ENCODE assay signal across 11 cellular contexts in the genomic region with DNA sequence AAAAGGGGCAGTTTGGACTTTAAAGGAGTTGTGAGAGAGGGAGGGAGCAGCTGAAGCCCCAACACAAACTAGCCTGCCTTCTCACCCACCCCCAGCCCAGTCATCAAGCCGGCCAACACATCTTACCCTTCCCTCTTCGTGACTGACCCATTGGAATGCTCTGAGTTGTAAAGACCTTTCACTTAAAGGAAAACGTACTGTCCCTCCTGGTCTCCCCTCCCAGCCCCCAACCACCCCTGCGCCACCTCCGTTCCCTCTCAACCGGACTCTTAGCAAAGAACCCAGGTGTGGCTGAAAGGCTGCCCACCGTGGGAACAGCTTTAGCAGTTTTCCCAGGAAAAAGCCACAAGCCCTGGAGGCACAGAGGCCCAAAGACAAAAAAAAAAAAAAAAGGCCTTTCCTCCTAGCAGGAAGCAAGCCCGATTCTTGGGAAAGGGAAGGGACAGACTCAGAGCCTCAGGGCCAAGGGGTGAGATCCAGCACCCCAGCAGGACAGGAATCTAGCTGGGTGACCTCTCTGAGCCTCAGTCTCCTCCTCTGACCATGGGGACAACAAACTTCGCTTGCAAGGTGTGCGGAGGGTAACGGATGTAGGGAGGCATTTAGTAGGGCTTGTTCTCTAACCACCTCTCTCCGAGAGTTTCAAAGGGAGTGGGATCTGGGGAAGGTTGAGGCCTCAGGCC. TPM values are rescaled to one million over a fixed set of nuclear protein-coding genes. Genes with fewer than 3 reads are reported as not detected.
DNase-seq lines count a peak whose midpoint lies in the region; ATAC-seq and TF ChIP-seq lines count a peak whose summit lies in the region.
"Had no signal": no experiment of that assay in that cellular context is flagged by ENCODE, and none has a peak within 500 bp of the region (broad histone marks: within the 10 kb centered on the region; RNA-seq: fewer than 3 reads in every experiment).

No MANE protein-coding gene starts in this region.

- H3K36me3 ChIP-seq in SJSA1 (no peaks in the 10 kb centered on the region), neuronal stem cell (replicated peaks in 1 of 2; ENCODE audit: control insufficient read depth in 2 of 2, insufficient read depth in 2 of 2, low read length in 2 of 2) (no peaks in the 10 kb centered on the region)

- peak overlapping the region; percentile 91 for H2AFZ ChIP-seq in neuronal stem cell (ENCODE audit: low read length)

- no peaks in the 10 kb centered on the region for H3K9me3 ChIP-seq in SJSA1 (replicated peaks)
- H3K9me3 ChIP-seq in neuronal stem cell (replicated peaks in 1 of 2; ENCODE audit: control insufficient read depth in 2 of 2, insufficient read depth in 1 of 2, low read depth in 1 of 2, low read length in 2 of 2): no peaks in the 10 kb centered on the region

- peak overlapping the region; percentile 82 for H2AK5ac ChIP-seq in neuronal stem cell (ENCODE audit: low read depth, low read length)

- H3K14ac ChIP-seq in neuronal stem cell (ENCODE audit: low read length): no peak overlapping the region

- H3K4me3 Mint-ChIP-seq in CD14-positive monocyte: peak overlapping the region in 1 of 2 donors; percentile 75
- no peak overlapping the region for H3K4me3 Mint-ChIP-seq in Calu3 (ENCODE audit: low read depth, unreplicated experiment)

- DNase-seq in CD14-positive monocyte (ENCODE audit: low spot score) (peak; percentile 30), SJSA1 (ENCODE audit: low read depth in 1 of 2, low spot score in 2 of 2) (no peak), fibroblast of mammary gland (ENCODE audit: low read depth) (no peak), neuronal stem cell (ENCODE audit: low spot score) (no peak), Calu3 (no peak), NOMO-1 (lab: John Stamatoyannopoulos, UW; ENCODE audit: unreplicated experiment in 2 of 2) (no peak)
- DNase-seq: activated gamma-delta T cell, GF-D8 had no signal

- H3K27me3 Mint-ChIP-seq in CD14-positive monocyte (ENCODE audit: low read depth in 3 of 3): peaks cover 57 to 65% (median 59%) of the 10 kb centered on the region in 3 donors
- H3K27me3 Mint-ChIP-seq in Calu3 (ENCODE audit: unreplicated experiment): peaks cover 83% of the 10 kb centered on the region

- H3K4me1 Mint-ChIP-seq in CD14-positive monocyte: peaks cover 12% of the 10 kb centered on the region
- H3K4me1 Mint-ChIP-seq in Calu3 (ENCODE audit: low read depth, unreplicated experiment): peaks cover 10% of the 10 kb centered on the region

- H3K36me3 Mint-ChIP-seq in CD14-positive monocyte: peaks cover 0 to 1% of the 10 kb centered on the region in 2 donors
- no peaks in the 10 kb centered on the region for H3K36me3 Mint-ChIP-seq in Calu3 (ENCODE audit: insufficient read depth, unreplicated experiment)

- H3K4ac ChIP-seq in neuronal stem cell (ENCODE audit: low read length): no peak overlapping the region

- no peak overlapping the region for H2BK5ac ChIP-seq in neuronal stem cell (ENCODE audit: low read length)

- no peak overlapping the region for H3K27ac ChIP-seq in SJSA1
- H3K27ac ChIP-seq in neuronal stem cell (replicated peaks; ENCODE audit: low read length): no peak overlapping the region
- H3K27ac ChIP-seq: KMS-11 had no signal

- intact Hi-C loops in CD14-positive monocyte (cut with micrococcal nuclease): no loop called here
- intact Hi-C loops in Calu3 (cut with micrococcal nuclease; ENCODE audit: unreplicated experiment): no loop called here

- peak overlapping the region; percentile 45 for H3K18ac ChIP-seq in neuronal stem cell (ENCODE audit: low read length)

- H3K9me3 Mint-ChIP-seq in CD14-positive monocyte (peaks cover 0 to 9% (median 0%) of the 10 kb centered on the region in 7 donors), Calu3 (ENCODE audit: low read depth, unreplicated experiment) (no peaks in the 10 kb centered on the region)

- H2BK12ac ChIP-seq in neuronal stem cell (ENCODE audit: low read length): no peak overlapping the region

- H3K79me1 ChIP-seq in neuronal stem cell (ENCODE audit: low read depth, low read length): no peaks in the 10 kb centered on the region

- CTCF ChIA-PET in Calu3 (lab: Charles Lee): interaction anchor here (0.6 to 0.7 kb wide), 4 partner anchors 135 to 451 kb away, joined by 3 to 6 read pairs (median 4); no protein-coding TSS in a partner anchor

- WGBS in neuronal stem cell (ENCODE audit: extremely low coverage in 2 of 2, insufficient read length in 2 of 2, insufficient replicate concordance in 1 of 2), 2 donors: no CpG with 5 or more reads among the region's 12 CpGs

- peaks cover 32% of the 10 kb centered on the region for H3K27me3 ChIP-seq in SJSA1 (replicated peaks)
- peaks cover 0 to 78% (median 20%) of the 10 kb centered on the region in 3 experiments for H3K27me3 ChIP-seq in neuronal stem cell (ENCODE audit: control insufficient read depth in 3 of 3, insufficient read depth in 3 of 3, low read depth in 1 of 3, low read length in 3 of 3)

- H3K9ac ChIP-seq in neuronal stem cell (ENCODE audit: low read depth, low read length, poor library complexity): no peak overlapping the region
- H3K9ac ChIP-seq: KMS-11 had no signal

- H3K4me3 ChIP-seq in SJSA1: peak overlapping the region; percentile 47; the same call in 1 of the 2 replicates
- H3K4me3 ChIP-seq in fibroblast of mammary gland (ENCODE audit: control insufficient read depth, low read depth, low read length): peak overlapping the region; percentile 59
- peak overlapping the region in 1 of 2 donors; percentile 36 for H3K4me3 ChIP-seq in neuronal stem cell (ENCODE audit: low read length in 2 of 2)

- no TSS peak for BruUV-seq in Calu3 (replicated peaks; lab: Mats Ljungman, UMichigan)

- H3K23ac ChIP-seq in neuronal stem cell (ENCODE audit: low read depth, low read length, poor library complexity): peak overlapping the region; percentile 13

- no peak overlapping the region for H2BK15ac ChIP-seq in neuronal stem cell (ENCODE audit: low read length)

- no peak for ATAC-seq in GM18867 (IDR thresholded peaks at IDR 0.05; ENCODE audit: unreplicated experiment)
- ATAC-seq in HG03025 (IDR thresholded peaks at IDR 0.05; ENCODE audit: low FRiP score, unreplicated experiment): no peak

- H4K91ac ChIP-seq in neuronal stem cell (ENCODE audit: low read depth, low read length, poor library complexity): no peak overlapping the region

- peak overlapping the region; percentile 86 for H3K4me2 ChIP-seq in neuronal stem cell (ENCODE audit: insufficient read depth, low read length, poor library complexity, severe bottlenecking)
- H3K4me2 ChIP-seq: KMS-11 had no signal

- TF ChIP-seq CTCF in CD14-positive monocyte (IDR thresholded peaks at IDR 0.05) (no peak), fibroblast of mammary gland (conservative IDR thresholded peaks at IDR 0.05; ENCODE audit: control insufficient read depth, insufficient read depth, low read depth, low read length) (no peak), Calu3 (IDR thresholded peaks at IDR 0.05; ENCODE audit: unreplicated experiment) (no peak)

- H3K27ac Mint-ChIP-seq in CD14-positive monocyte (no peak overlapping the region), Calu3 (ENCODE audit: unreplicated experiment) (no peak overlapping the region)

- H3K4me1 ChIP-seq in SJSA1 (replicated peaks) (peaks cover 8% of the 10 kb centered on the region), neuronal stem cell (ENCODE audit: control insufficient read depth in 2 of 2, insufficient read depth in 1 of 2, low read depth in 1 of 2, low read length in 2 of 2) (peaks cover 0 to 6% of the 10 kb centered on the region in 2 donors)

- H4K8ac ChIP-seq in neuronal stem cell (ENCODE audit: low read depth, low read length): no peak overlapping the region

- H2BK120ac ChIP-seq in neuronal stem cell (ENCODE audit: low read depth, low read length): no peak overlapping the region

RNA-seq across cellular contexts. Expression of a gene that starts 2.4 kb away (rescaled TPM):
- not detected for polyA plus RNA-seq in CD14-positive monocyte
- 1.3 and 2.2 TPM in 2 replicates for total RNA-seq in SJSA1 (2014; rRNA removed; shearing (Covaris generic))
- 0.77 TPM for polyA plus RNA-seq in neuronal stem cell (2013, experiment 1 of 2)
- 0.80 TPM for polyA plus RNA-seq in neuronal stem cell (2013, experiment 2 of 2)
- total RNA-seq in Calu3 (2022): not detected in 2 replicates
